34 cellular contexts compared by ENCODE assay signal in the genomic region with DNA sequence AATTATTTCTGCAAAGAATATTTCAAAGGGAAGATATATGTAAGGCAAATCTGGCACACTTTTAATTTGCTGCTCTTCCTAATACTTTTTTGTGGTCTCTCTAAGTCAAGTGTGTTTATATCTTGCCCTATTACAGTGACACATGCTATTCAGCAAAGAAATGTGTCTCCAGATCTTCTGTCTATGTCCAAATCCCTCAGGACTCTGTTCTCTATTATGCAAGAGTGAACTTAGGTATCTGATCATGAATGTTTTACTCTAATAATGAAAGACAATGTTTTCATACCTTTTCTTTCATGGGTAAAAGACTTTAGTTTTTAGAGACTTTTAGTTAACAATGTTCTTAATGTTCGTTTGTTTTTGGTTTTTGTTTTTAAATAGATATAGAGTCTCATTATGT.
"Had no signal": no experiment of that assay in that cellular context is flagged by ENCODE, and none has a peak within 500 bp of the region (broad histone marks: within the 10 kb centered on the region; RNA-seq: fewer than 3 reads in every experiment).

No MANE protein-coding gene starts in this region.

- FAIRE-seq: endometrium, endothelial cell of umbilical vein had no signal

- ATAC-seq: activated CD4-positive, alpha-beta T cell treated with anti-CD3 and anti-CD28 coated beads for 36 hours; activated CD8-positive, alpha-beta memory T cell treated with anti-CD3 and anti-CD28 coated beads, Interleukin-2, amount 10 ng/mL, durations not matched to agents 7 days and 5 days; activated CD8-positive, alpha-beta T cell treated with anti-CD3 and anti-CD28 coated beads, Interleukin-2, amount 10 ng/mL, durations not matched to agents 7 days and 5 days; activated naive CD4-positive, alpha-beta T cell treated with anti-CD3 and anti-CD28 coated beads, Interleukin-2, amount 50 U/mL, for 72 hours; gastroesophageal sphincter; T-cell had no signal

- H3K36me3 Mint-ChIP-seq: activated CD4-positive, alpha-beta memory T cell treated with anti-CD3 and anti-CD28 coated beads for 36 hours; activated CD8-positive, alpha-beta memory T cell treated with anti-CD3 and anti-CD28 coated beads, Interleukin-2, amount 10 ng/mL, durations not matched to agents 7 days and 5 days; activated naive CD4-positive, alpha-beta T cell treated with anti-CD3 and anti-CD28 coated beads, Interleukin-2, amount 10 ng/mL, durations not matched to agents 7 days and 5 days; activated naive CD8-positive, alpha-beta T cell treated with anti-CD3 and anti-CD28 coated beads, Interleukin-2, amount 10 ng/mL, durations not matched to agents 7 days and 5 days; brain; T-cell had no signal

- H3K27ac Mint-ChIP-seq: activated CD4-positive, alpha-beta memory T cell treated with anti-CD3 and anti-CD28 coated beads for 36 hours; activated CD4-positive, alpha-beta T cell treated with anti-CD3 and anti-CD28 coated beads for 36 hours; activated CD4-positive, alpha-beta T cell treated with anti-CD3 and anti-CD28 coated beads, Interleukin-2, amount 10 ng/mL, durations not matched to agents 24 days and 14 days; activated CD8-positive, alpha-beta memory T cell treated with anti-CD3 and anti-CD28 coated beads, Interleukin-2, amount 10 ng/mL, durations not matched to agents 7 days and 5 days; activated CD8-positive, alpha-beta T cell treated with anti-CD3 and anti-CD28 coated beads, Interleukin-2, amount 10 ng/mL, durations not matched to agents 7 days and 5 days; activated naive CD4-positive, alpha-beta T cell treated with anti-CD3 and anti-CD28 coated beads, Interleukin-2, amount 10 ng/mL, durations not matched to agents 7 days and 5 days; activated naive CD4-positive, alpha-beta T cell treated with anti-CD3 and anti-CD28 coated beads, Interleukin-2, amount 50 U/mL, for 72 hours; activated naive CD8-positive, alpha-beta T cell treated with anti-CD3 and anti-CD28 coated beads, Interleukin-2, amount 10 ng/mL, durations not matched to agents 7 days and 5 days; activated T-helper 1 cell treated with anti-CD3 and anti-CD28 coated beads, Interleukin-12 subunit alpha, Interleukin-12 subunit beta, Interleukin-2, Interleukin-4 antibody, amounts not matched to agents 30 ng/mL and 10 ng/mL and 1 ng/mL, durations not matched to agents 14 hours and 24 hours and 36 hours; activated T-helper 2 cell treated with anti-CD3 and anti-CD28 coated beads, Interferon-gamma antibody, Interleukin-2, Interleukin-4, amounts not matched to agents 10 μg/mL and 5 μg/mL and 100 μg/mL, durations not matched to agents 14 hours and 24 hours and 36 hours; T-cell; T-helper 1 cell treated with Interleukin-12 subunit alpha and Interleukin-12 subunit beta and Interleukin-4 antibody, amounts not matched to agents 30 μg/mL and 1 μg/mL, for 36 hours had no signal

- H3K4me3 Mint-ChIP-seq: activated CD4-positive, alpha-beta memory T cell treated with anti-CD3 and anti-CD28 coated beads for 36 hours; activated CD4-positive, alpha-beta T cell treated with anti-CD3 and anti-CD28 coated beads for 36 hours; activated CD4-positive, alpha-beta T cell treated with anti-CD3 and anti-CD28 coated beads, Interleukin-2, amount 10 ng/mL, durations not matched to agents 24 days and 14 days; activated CD8-positive, alpha-beta memory T cell treated with anti-CD3 and anti-CD28 coated beads, Interleukin-2, amount 10 ng/mL, durations not matched to agents 7 days and 5 days; activated CD8-positive, alpha-beta T cell treated with anti-CD3 and anti-CD28 coated beads, Interleukin-2, amount 10 ng/mL, durations not matched to agents 7 days and 5 days; activated naive CD4-positive, alpha-beta T cell treated with anti-CD3 and anti-CD28 coated beads, Interleukin-2, amount 10 ng/mL, durations not matched to agents 7 days and 5 days; activated naive CD8-positive, alpha-beta T cell treated with anti-CD3 and anti-CD28 coated beads, Interleukin-2, amount 10 ng/mL, durations not matched to agents 7 days and 5 days; activated T-helper 1 cell treated with anti-CD3 and anti-CD28 coated beads, Interleukin-12 subunit alpha, Interleukin-12 subunit beta, Interleukin-2, Interleukin-4 antibody, amounts not matched to agents 30 ng/mL and 10 ng/mL and 1 ng/mL, durations not matched to agents 14 hours and 24 hours and 36 hours; brain; T-cell; T-helper 1 cell treated with Interleukin-12 subunit alpha and Interleukin-12 subunit beta and Interleukin-4 antibody, amounts not matched to agents 30 μg/mL and 1 μg/mL, for 36 hours had no signal

- H3K4me1 ChIP-seq: ascending aorta, breast epithelium, colonic mucosa, gastroesophageal sphincter had no signal

- DNase-seq: activated CD4-positive, alpha-beta memory T cell treated with anti-CD3 and anti-CD28 coated beads for 36 hours; activated CD4-positive, alpha-beta T cell treated with anti-CD3 and anti-CD28 coated beads for 36 hours; activated CD4-positive, alpha-beta T cell treated with anti-CD3 and anti-CD28 coated beads, Interleukin-2, amount 10 ng/mL, durations not matched to agents 24 days and 14 days; activated CD4-positive, CD25-positive, alpha-beta regulatory T cell; activated CD4-positive, CD25-positive, alpha-beta regulatory T cell treated with anti-CD3 and anti-CD28 coated beads, Interleukin-2, amount 50 U/mL, for 72 hours; activated CD8-positive, alpha-beta memory T cell treated with anti-CD3 and anti-CD28 coated beads, Interleukin-2, amount 10 ng/mL, durations not matched to agents 7 days and 5 days; activated CD8-positive, alpha-beta memory T cell treated with anti-CD3 and anti-CD28 coated beads, Interleukin-2, amount 50 U/mL, for 4 hours; activated CD8-positive, alpha-beta T cell treated with anti-CD3 and anti-CD28 coated beads, Interleukin-2, amount 10 ng/mL, durations not matched to agents 7 days and 5 days; activated effector memory CD4-positive, alpha-beta T cell treated with anti-CD3 and anti-CD28 coated beads, Interleukin-2, amount 50 U/mL, for 16 hours; activated naive CD4-positive, alpha-beta T cell; activated naive CD4-positive, alpha-beta T cell treated with anti-CD3 and anti-CD28 coated beads, Interleukin-2, amount 10 ng/mL, durations not matched to agents 7 days and 5 days; activated naive CD8-positive, alpha-beta T cell treated with anti-CD3 and anti-CD28 coated beads, Interleukin-2, amount 10 ng/mL, durations not matched to agents 7 days and 5 days; activated T-cell treated with anti-CD3 and anti-CD28 coated beads, Interleukin-2, amount 50 U/mL, for 1 hour; activated T-cell treated with anti-CD3 and anti-CD28 coated beads, Interleukin-2, amount 50 U/mL, for 48 hours; central memory CD4-positive, alpha-beta T cell; cerebellar nuclear complex; colonic mucosa; effector CD8-positive, alpha-beta T cell; esophagus squamous epithelium; foreskin melanocyte; T-cell; T-helper 9 cell had no signal

- H3K9me3 Mint-ChIP-seq: activated CD4-positive, alpha-beta memory T cell treated with anti-CD3 and anti-CD28 coated beads for 36 hours; activated CD4-positive, alpha-beta T cell treated with anti-CD3 and anti-CD28 coated beads, Interleukin-2, amount 10 ng/mL, durations not matched to agents 24 days and 14 days; activated naive CD4-positive, alpha-beta T cell treated with anti-CD3 and anti-CD28 coated beads, Interleukin-2, amount 10 ng/mL, durations not matched to agents 7 days and 5 days; activated T-helper 1 cell treated with anti-CD3 and anti-CD28 coated beads, Interleukin-12 subunit alpha, Interleukin-12 subunit beta, Interleukin-2, Interleukin-4 antibody, amounts not matched to agents 30 ng/mL and 10 ng/mL and 1 ng/mL, durations not matched to agents 14 hours and 24 hours and 36 hours; activated T-helper 2 cell treated with anti-CD3 and anti-CD28 coated beads, Interferon-gamma antibody, Interleukin-2, Interleukin-4, amounts not matched to agents 10 μg/mL and 5 μg/mL and 100 μg/mL, durations not matched to agents 14 hours and 24 hours and 36 hours; T-cell; T-helper 1 cell treated with Interleukin-12 subunit alpha and Interleukin-12 subunit beta and Interleukin-4 antibody, amounts not matched to agents 30 μg/mL and 1 μg/mL, for 36 hours had no signal

- H3K27me3 Mint-ChIP-seq: activated naive CD4-positive, alpha-beta T cell treated with anti-CD3 and anti-CD28 coated beads, Interleukin-2, amount 10 ng/mL, durations not matched to agents 7 days and 5 days; brain had no signal

- H3K27me3 ChIP-seq: ascending aorta, breast epithelium, cardiac muscle cell, colonic mucosa, gastroesophageal sphincter had no signal

- H3K4me3 ChIP-seq: ascending aorta, breast epithelium, cardiac muscle cell, colonic mucosa, esophagus squamous epithelium, gastroesophageal sphincter had no signal

- H3K36me3 ChIP-seq: ascending aorta, breast epithelium, cardiac muscle cell, colonic mucosa, esophagus squamous epithelium, gastroesophageal sphincter had no signal

- H3K27ac ChIP-seq: ascending aorta, breast epithelium, cardiac muscle cell, colonic mucosa, epithelial cell of prostate, esophagus squamous epithelium, gastroesophageal sphincter had no signal

- H3K4me1 Mint-ChIP-seq: activated CD4-positive, alpha-beta T cell treated with anti-CD3 and anti-CD28 coated beads for 36 hours; activated CD4-positive, alpha-beta T cell treated with anti-CD3 and anti-CD28 coated beads, Interleukin-2, amount 10 ng/mL, durations not matched to agents 24 days and 14 days; activated CD8-positive, alpha-beta memory T cell treated with anti-CD3 and anti-CD28 coated beads, Interleukin-2, amount 10 ng/mL, durations not matched to agents 7 days and 5 days; activated naive CD4-positive, alpha-beta T cell treated with anti-CD3 and anti-CD28 coated beads, Interleukin-2, amount 10 ng/mL, durations not matched to agents 7 days and 5 days; activated naive CD8-positive, alpha-beta T cell treated with anti-CD3 and anti-CD28 coated beads, Interleukin-2, amount 10 ng/mL, durations not matched to agents 7 days and 5 days; brain; T-cell had no signal

- H3K9me3 ChIP-seq: ascending aorta, breast epithelium, colonic mucosa, esophagus squamous epithelium, gastroesophageal sphincter had no signal
